ENCODE assay signal across 1 cellular context in the genomic region with DNA sequence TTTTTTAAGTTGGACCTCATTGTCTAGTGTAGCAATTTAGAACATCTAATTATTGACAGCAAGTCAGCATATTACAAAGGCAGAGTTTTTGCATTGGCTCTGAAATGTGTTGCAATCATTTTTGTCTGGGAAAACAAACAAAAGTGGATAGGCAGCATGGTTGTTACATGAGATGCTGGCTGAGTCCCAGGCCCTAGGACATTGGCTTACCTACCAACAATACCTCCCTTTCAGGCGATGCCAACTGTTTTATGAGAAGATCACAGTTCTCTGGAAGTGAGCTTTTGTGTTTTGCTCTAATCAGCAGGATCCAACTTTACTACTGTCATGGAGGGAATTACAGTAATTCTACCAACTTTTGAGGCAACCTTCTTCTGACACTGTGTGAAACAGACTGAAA.
A peak's percentile ranks its signal among the peaks of the same experiment; 100 is the strongest.
TF ChIP-seq lines count a peak whose summit lies in the region.

No MANE protein-coding gene starts in this region.

TF ChIP-seq in HepG2, 621 proteins besides CTCF, POLR2A, EP300 and RAD21 (continued from another document):
- TF ChIP-seq, protein P1, sequence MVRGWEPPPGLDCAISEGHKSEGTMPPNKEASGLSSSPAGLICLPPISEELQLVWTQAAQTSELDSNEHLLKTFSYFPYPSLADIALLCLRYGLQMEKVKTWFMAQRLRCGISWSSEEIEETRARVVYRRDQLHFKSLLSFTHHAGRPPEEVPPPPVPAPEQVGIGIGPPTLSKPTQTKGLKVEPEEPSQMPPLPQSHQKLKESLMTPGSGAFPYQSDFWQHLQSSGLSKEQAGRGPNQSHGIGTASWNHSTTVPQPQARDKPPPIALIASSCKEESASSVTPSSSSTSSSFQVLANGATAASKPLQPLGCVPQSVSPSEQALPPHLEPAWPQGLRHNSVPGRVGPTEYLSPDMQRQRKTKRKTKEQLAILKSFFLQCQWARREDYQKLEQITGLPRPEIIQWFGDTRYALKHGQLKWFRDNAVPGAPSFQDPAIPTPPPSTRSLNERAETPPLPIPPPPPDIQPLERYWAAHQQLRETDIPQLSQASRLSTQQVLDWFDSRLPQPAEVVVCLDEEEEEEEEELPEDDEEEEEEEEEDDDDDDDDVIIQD (CRISPR knock-in tag; IDR thresholded peaks at IDR 0.05; ENCODE audit: low read depth): peak; percentile 68; the same call in 1 of the 2 replicates
- no peak for TF ChIP-seq ASH2L (IDR thresholded peaks at IDR 0.05; ENCODE audit: insufficient read length, low read depth, low read length)
- peak; percentile 15; the same call in 1 of the 2 replicates for TF ChIP-seq TARDBP (CRISPR knock-in tag; IDR thresholded peaks at IDR 0.05)
- peak; percentile 47; the same call in 1 of the 2 replicates for TF ChIP-seq TGIF2 (CRISPR knock-in tag; IDR thresholded peaks at IDR 0.05)
- TF ChIP-seq ISL2 (CRISPR knock-in tag; IDR thresholded peaks at IDR 0.05): 0 out of 2 replicates have a peak, but pooled peaks have one; percentile 56
- no peak for TF ChIP-seq TCF7L2 (IDR thresholded peaks at IDR 0.05; ENCODE audit: low read depth, low read length)
- TF ChIP-seq ATF4 (CRISPR knock-in tag; IDR thresholded peaks at IDR 0.05): peak in 1 of 2 experiments; percentile 64; a peak in 2 of 4 replicates
- TF ChIP-seq CBX5 (CRISPR knock-in tag; IDR thresholded peaks at IDR 0.05; ENCODE audit: borderline replicate concordance): 0 out of 2 replicates have a peak, but pooled peaks have one; percentile 57
- TF ChIP-seq SIX4 (CRISPR knock-in tag; IDR thresholded peaks at IDR 0.05): peak; percentile 74
- TF ChIP-seq MED1 (CRISPR knock-in tag; IDR thresholded peaks at IDR 0.05): peak; percentile 24; the same call in 1 of the 2 replicates
- peak; percentile 55; the same call in 1 of the 2 replicates for TF ChIP-seq CREM (IDR thresholded peaks at IDR 0.05)
- TF ChIP-seq CREM (CRISPR knock-in tag; IDR thresholded peaks at IDR 0.05): no peak
- peak; percentile 52; the same call in 1 of the 2 replicates for TF ChIP-seq FOXO1 (CRISPR knock-in tag; IDR thresholded peaks at IDR 0.05)
- TF ChIP-seq, protein P2, sequence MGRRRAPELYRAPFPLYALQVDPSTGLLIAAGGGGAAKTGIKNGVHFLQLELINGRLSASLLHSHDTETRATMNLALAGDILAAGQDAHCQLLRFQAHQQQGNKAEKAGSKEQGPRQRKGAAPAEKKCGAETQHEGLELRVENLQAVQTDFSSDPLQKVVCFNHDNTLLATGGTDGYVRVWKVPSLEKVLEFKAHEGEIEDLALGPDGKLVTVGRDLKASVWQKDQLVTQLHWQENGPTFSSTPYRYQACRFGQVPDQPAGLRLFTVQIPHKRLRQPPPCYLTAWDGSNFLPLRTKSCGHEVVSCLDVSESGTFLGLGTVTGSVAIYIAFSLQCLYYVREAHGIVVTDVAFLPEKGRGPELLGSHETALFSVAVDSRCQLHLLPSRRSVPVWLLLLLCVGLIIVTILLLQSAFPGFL (CRISPR knock-in tag; IDR thresholded peaks at IDR 0.05): no peak
- TF ChIP-seq, protein P3, sequence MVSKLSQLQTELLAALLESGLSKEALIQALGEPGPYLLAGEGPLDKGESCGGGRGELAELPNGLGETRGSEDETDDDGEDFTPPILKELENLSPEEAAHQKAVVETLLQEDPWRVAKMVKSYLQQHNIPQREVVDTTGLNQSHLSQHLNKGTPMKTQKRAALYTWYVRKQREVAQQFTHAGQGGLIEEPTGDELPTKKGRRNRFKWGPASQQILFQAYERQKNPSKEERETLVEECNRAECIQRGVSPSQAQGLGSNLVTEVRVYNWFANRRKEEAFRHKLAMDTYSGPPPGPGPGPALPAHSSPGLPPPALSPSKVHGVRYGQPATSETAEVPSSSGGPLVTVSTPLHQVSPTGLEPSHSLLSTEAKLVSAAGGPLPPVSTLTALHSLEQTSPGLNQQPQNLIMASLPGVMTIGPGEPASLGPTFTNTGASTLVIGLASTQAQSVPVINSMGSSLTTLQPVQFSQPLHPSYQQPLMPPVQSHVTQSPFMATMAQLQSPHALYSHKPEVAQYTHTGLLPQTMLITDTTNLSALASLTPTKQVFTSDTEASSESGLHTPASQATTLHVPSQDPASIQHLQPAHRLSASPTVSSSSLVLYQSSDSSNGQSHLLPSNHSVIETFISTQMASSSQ (IDR thresholded peaks at IDR 0.05; ENCODE audit: low read depth): no peak; the same call in 1 of the 2 replicates
- TF ChIP-seq, protein P3 (CRISPR knock-in tag; IDR thresholded peaks at IDR 0.05; ENCODE audit: borderline replicate concordance): 0 out of 2 replicates have a peak, but pooled peaks have one; percentile 39
- no peak for TF ChIP-seq DDIT3 (CRISPR knock-in tag; IDR thresholded peaks at IDR 0.05)
- peak; percentile 50; the same call in 1 of the 2 replicates for TF ChIP-seq SAP130 (CRISPR knock-in tag; IDR thresholded peaks at IDR 0.05; ENCODE audit: low read depth)
- peak; percentile 63 for TF ChIP-seq NCOA2 (CRISPR knock-in tag; IDR thresholded peaks at IDR 0.05)
- no peak for TF ChIP-seq ZFP62 (CRISPR knock-in tag; IDR thresholded peaks at IDR 0.05)
- peak; percentile 67 for TF ChIP-seq ARID3A (IDR thresholded peaks at IDR 0.05; ENCODE audit: low read depth, low read length)
- peak; percentile 23 for TF ChIP-seq TEAD3 (CRISPR knock-in tag; optimal IDR thresholded peaks at IDR 0.05; ENCODE audit: borderline replicate concordance)
- TF ChIP-seq ZNF225 (CRISPR knock-in tag; IDR thresholded peaks at IDR 0.05): no peak
- TF ChIP-seq IRF2 (CRISPR knock-in tag; IDR thresholded peaks at IDR 0.05): peak; percentile 36; the same call in 1 of the 2 replicates
- peak; percentile 60; the same call in 1 of the 2 replicates for TF ChIP-seq TBX2 (CRISPR knock-in tag; IDR thresholded peaks at IDR 0.05; ENCODE audit: borderline replicate concordance)
- TF ChIP-seq, protein P4, sequence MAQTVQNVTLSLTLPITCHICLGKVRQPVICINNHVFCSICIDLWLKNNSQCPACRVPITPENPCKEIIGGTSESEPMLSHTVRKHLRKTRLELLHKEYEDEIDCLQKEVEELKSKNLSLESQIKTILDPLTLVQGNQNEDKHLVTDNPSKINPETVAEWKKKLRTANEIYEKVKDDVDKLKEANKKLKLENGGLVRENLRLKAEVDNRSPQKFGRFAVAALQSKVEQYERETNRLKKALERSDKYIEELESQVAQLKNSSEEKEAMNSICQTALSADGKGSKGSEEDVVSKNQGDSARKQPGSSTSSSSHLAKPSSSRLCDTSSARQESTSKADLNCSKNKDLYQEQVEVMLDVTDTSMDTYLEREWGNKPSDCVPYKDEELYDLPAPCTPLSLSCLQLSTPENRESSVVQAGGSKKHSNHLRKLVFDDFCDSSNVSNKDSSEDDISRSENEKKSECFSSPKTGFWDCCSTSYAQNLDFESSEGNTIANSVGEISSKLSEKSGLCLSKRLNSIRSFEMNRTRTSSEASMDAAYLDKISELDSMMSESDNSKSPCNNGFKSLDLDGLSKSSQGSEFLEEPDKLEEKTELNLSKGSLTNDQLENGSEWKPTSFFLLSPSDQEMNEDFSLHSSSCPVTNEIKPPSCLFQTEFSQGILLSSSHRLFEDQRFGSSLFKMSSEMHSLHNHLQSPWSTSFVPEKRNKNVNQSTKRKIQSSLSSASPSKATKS (CRISPR knock-in tag; IDR thresholded peaks at IDR 0.05): no peak
- peak; percentile 62 for TF ChIP-seq BCL6 (CRISPR knock-in tag; IDR thresholded peaks at IDR 0.05)
- TF ChIP-seq ZNF614 (CRISPR knock-in tag; IDR thresholded peaks at IDR 0.05; ENCODE audit: borderline replicate concordance): peak; percentile 77; the same call in 1 of the 2 replicates
- peak; percentile 41; the same call in 1 of the 2 replicates for TF ChIP-seq IKZF5 (CRISPR knock-in tag; IDR thresholded peaks at IDR 0.05)
- TF ChIP-seq HOXA3 (CRISPR knock-in tag; IDR thresholded peaks at IDR 0.05): peak; percentile 42; the same call in 1 of the 2 replicates
